ENCODE assay signal across 14 cellular contexts in genomic region chr9:4559238-4560182, GRCh38.
DNase-seq lines count a peak whose midpoint lies in the region; ATAC-seq and TF ChIP-seq lines count a peak whose summit lies in the region.
"Had no signal": no experiment of that assay in that cellular context is flagged by ENCODE, and none has a peak within 500 bp of the region (broad histone marks: within the 10 kb centered on the region; RNA-seq: fewer than 3 reads in every experiment).

No MANE protein-coding gene starts in this region.

- no peak overlapping the region for H3K4me3 Mint-ChIP-seq in activated T-helper 17 cell treated with anti-CD3 and anti-CD28 coated beads, Interleukin-2, amount 50 U/mL, for 72 hours
- H3K4me3 Mint-ChIP-seq: endodermal cell had no signal

- TF ChIP-seq CTCF in GM12864 (IDR thresholded peaks at IDR 0.05; ENCODE audit: low read depth, low read length, missing control alignments) = no peak

- ATAC-seq in GM19351 (IDR thresholded peaks at IDR 0.05; ENCODE audit: unreplicated experiment) (peak; percentile 84), HG02763 (IDR thresholded peaks at IDR 0.05; ENCODE audit: unreplicated experiment) (peak; percentile 77), HG03520 (IDR thresholded peaks at IDR 0.05; ENCODE audit: unreplicated experiment) (peak; percentile 83)
- ATAC-seq in activated T-helper 17 cell treated with anti-CD3 and anti-CD28 coated beads, Interleukin-2, amount 50 U/mL, for 72 hours (replicated peaks) = no peak

- H3K27me3 Mint-ChIP-seq in activated T-helper 17 cell treated with anti-CD3 and anti-CD28 coated beads, Interleukin-2, amount 50 U/mL, for 72 hours = no peaks in the 10 kb centered on the region

- H3K4me3 ChIP-seq in GM12864 (ENCODE audit: low read depth, low read length) = no peak overlapping the region

- DNase-seq in GM12864 (ENCODE audit: low read depth) = peak; percentile 62
- DNase-seq in dedifferentiated amniotic fluid mesenchymal stem cell (ENCODE audit: extremely low spot score) = no peak
- no peak for DNase-seq in activated gamma-delta T cell treated with Interleukin-2 at 50 U/mL for 16 hours
- no peak for DNase-seq in NCI-H2029 (lab: John Stamatoyannopoulos, UW)
- DNase-seq: activated CD8-positive, alpha-beta memory T cell treated with anti-CD3 and anti-CD28 coated beads, Interleukin-2, amount 50 U/mL, for 48 hours; anterior cingulate cortex; endodermal cell; hypothalamus; MM.1S; OCI-M1 had no signal

- no peaks in the 10 kb centered on the region for H3K9me3 Mint-ChIP-seq in activated T-helper 17 cell treated with anti-CD3 and anti-CD28 coated beads, Interleukin-2, amount 50 U/mL, for 72 hours
- H3K9me3 Mint-ChIP-seq: endodermal cell had no signal

- H3K27ac Mint-ChIP-seq in activated T-helper 17 cell treated with anti-CD3 and anti-CD28 coated beads, Interleukin-2, amount 50 U/mL, for 72 hours = no peak overlapping the region
- H3K27ac Mint-ChIP-seq: endodermal cell had no signal

- H3K36me3 Mint-ChIP-seq in activated T-helper 17 cell treated with anti-CD3 and anti-CD28 coated beads, Interleukin-2, amount 50 U/mL, for 72 hours (ENCODE audit: low read depth) = no peaks in the 10 kb centered on the region

- H3K4me1 Mint-ChIP-seq in activated T-helper 17 cell treated with anti-CD3 and anti-CD28 coated beads, Interleukin-2, amount 50 U/mL, for 72 hours = peaks cover 5% of the 10 kb centered on the region
